8 cellular contexts compared by ENCODE assay signal in genomic region chr9:70340572-70340971, GRCh38.
DNase-seq lines count a peak whose midpoint lies in the region; ATAC-seq, FAIRE-seq and TF ChIP-seq lines count a peak whose summit lies in the region.

No MANE protein-coding gene starts in this region.

- H3K4me3 Mint-ChIP-seq in naive B cell, result no peak overlapping the region

- ATAC-seq in naive B cell (ENCODE audit: low read depth in 2 of 2) (no peak), HG03439 (IDR thresholded peaks at IDR 0.05; ENCODE audit: unreplicated experiment) (no peak)

- no peak for FAIRE-seq in GM12892 (lab: Jason Lieb, UNC)

- TF ChIP-seq POLR2A in GM12892 (IDR thresholded peaks at IDR 0.05; ENCODE audit: low read depth, low read length), result no peak

- no peaks in the 10 kb centered on the region for H3K4me1 Mint-ChIP-seq in naive B cell

- H3K27ac Mint-ChIP-seq in naive B cell, result no peak overlapping the region

- TF ChIP-seq CTCF in GM20000 (IDR thresholded peaks at IDR 0.05; ENCODE audit: extremely low read depth, missing control alignments), result no peak

- H3K27me3 Mint-ChIP-seq in naive B cell, result no peaks in the 10 kb centered on the region

- peak; percentile 46 for DNase-seq in COLO829 (ENCODE audit: low spot score)
- peak; percentile 38 for DNase-seq in M059J (ENCODE audit: low read depth)
- peak; percentile 20 for DNase-seq in central memory CD4-positive, alpha-beta T cell
- peak; percentile 0 for DNase-seq in naive B cell
- no peak for DNase-seq in iPS-NIHi11 (ENCODE audit: low spot score)
- no peak for DNase-seq in GM20000 (ENCODE audit: low spot score)
- DNase-seq in GM12892 (ENCODE audit: insufficient read length), result no peak

- H3K9me3 Mint-ChIP-seq in naive B cell, result no peaks in the 10 kb centered on the region

- peaks cover 10 to 12% of the 10 kb centered on the region in 2 donors for H3K36me3 Mint-ChIP-seq in naive B cell

Comparison
In these comparisons a context has a peak if more than half of its experiments do, and no peak if none do; other contexts are left out.
1. DNase-seq: peak in COLO829 (single experiment), M059J (single experiment), central memory CD4-positive, alpha-beta T cell (single experiment) and naive B cell (single experiment); none in iPS-NIHi11 (single experiment), GM20000 (single experiment) and GM12892 (single experiment).